In genomic region chr10:91796332-91797076, GRCh38 we compare ENCODE assay signal across 8 cellular contexts. TPM values are rescaled to one million over a fixed set of nuclear protein-coding genes. Genes with fewer than 3 reads are reported as not detected.
DNase-seq lines count a peak whose midpoint lies in the region; ATAC-seq and TF ChIP-seq lines count a peak whose summit lies in the region.

No MANE protein-coding gene starts in this region.

- H3K27me3 ChIP-seq in WERI-Rb-1 (ENCODE audit: insufficient read depth, low read depth, severe bottlenecking) (no peaks in the 10 kb centered on the region), right lobe of liver (no peaks in the 10 kb centered on the region)

- peak; percentile 7 for DNase-seq in NCI-H2107 treated with DMSO at 0.1 percent for 48 hours (lab: John Stamatoyannopoulos, UW; ENCODE audit: unreplicated experiment)
- DNase-seq in NCI-H2107 (lab: John Stamatoyannopoulos, UW): no peak
- DNase-seq in WERI-Rb-1: peak; percentile 78
- peak; percentile 75 for DNase-seq in cerebellar cortex (ENCODE audit: low spot score)
- DNase-seq in right lobe of liver: peak; percentile 43 to 64 (median 64)
- peak; percentile 18 to 29 (median 25) for DNase-seq in stimulated activated CD4-positive, alpha-beta T cell treated with anti-CD3 and anti-CD28 coated beads, TNF-alpha, amount 100 ng/mL, for 4 hours (ENCODE audit: low read depth in 3 of 3)
- DNase-seq in SHP77 (lab: John Stamatoyannopoulos, UW): no peak

- peak overlapping the region; percentile 33 for H3K27ac ChIP-seq in WERI-Rb-1
- peak overlapping the region; percentile 45 to 55 (median 47) for H3K27ac ChIP-seq in right lobe of liver

- H3K9me3 ChIP-seq in WERI-Rb-1 (ENCODE audit: severe bottlenecking): no peaks in the 10 kb centered on the region
- no peaks in the 10 kb centered on the region for H3K9me3 ChIP-seq in right lobe of liver

- H3K4me3 ChIP-seq in WERI-Rb-1 (ENCODE audit: low read depth, low read length) (peak overlapping the region; percentile 8), right lobe of liver (peak overlapping the region; percentile 33 to 80 (median 46))

- no peak for TF ChIP-seq POLR2A in right lobe of liver (IDR thresholded peaks at IDR 0.05)

- peaks cover 0 to 29% (median 4%) of the 10 kb centered on the region in 4 donors for H3K4me1 ChIP-seq in right lobe of liver

- WGBS in right lobe of liver (ENCODE audit: insufficient coverage, low coverage, low lambda C conversion rate, missing lambda C conversion rate): 0% methylated on average over 11 of the region's 11 CpGs

- H3K36me3 ChIP-seq in WERI-Rb-1: peaks cover 19% of the 10 kb centered on the region
- no peaks in the 10 kb centered on the region for H3K36me3 ChIP-seq in right lobe of liver

- intact Hi-C loops in right lobe of liver (cut with DNase I): no loop called here

- TF ChIP-seq CTCF in WERI-Rb-1 (IDR thresholded peaks at IDR 0.05; ENCODE audit: low read depth, low read length) (no peak), right lobe of liver (IDR thresholded peaks at IDR 0.05) (no peak)

- ATAC-seq in HG03442 (IDR thresholded peaks at IDR 0.05; ENCODE audit: unreplicated experiment) (peak; percentile 34), right lobe of liver (peak; percentile 32 to 66 (median 48))

RNA-seq across cellular contexts. Expression of gene TNKS2, which starts 1.7 kb away (rescaled TPM):
- total RNA-seq in right lobe of liver: 10 to 100 TPM; 11.5 to 16.6 (median 15.1) TPM

Comparison
In these comparisons a context has a peak if more than half of its experiments do, and no peak if none do; other contexts are left out.
1. DNase-seq: peak in NCI-H2107 treated with DMSO at 0.1 percent for 48 hours (single experiment), WERI-Rb-1 (single experiment), cerebellar cortex (single experiment), right lobe of liver (3 of 3) and stimulated activated CD4-positive, alpha-beta T cell treated with anti-CD3 and anti-CD28 coated beads, TNF-alpha, amount 100 ng/mL, for 4 hours (3 of 3); none in NCI-H2107 (single experiment) and SHP77 (0 of 2).